In genomic region chr20:21101453-21102251, GRCh38 we compare ENCODE assay signal across 8 cellular contexts. TPM values are rescaled to one million over a fixed set of nuclear protein-coding genes. Genes with fewer than 3 reads are reported as not detected.
A peak's percentile ranks its signal among the peaks of the same experiment; 100 is the strongest.
DNase-seq lines count a peak whose midpoint lies in the region; ATAC-seq and FAIRE-seq lines count a peak whose summit lies in the region.

No MANE protein-coding gene starts in this region.

- no CpG with 5 or more reads among the region's 59 CpGs for WGBS in iPS DF 6.9 (ENCODE audit: insufficient coverage, insufficient read length)
- WGBS in small intestine, 3 donors = 3 to 6% (median 4%) methylated on average over 59 of the region's 59 CpGs

- intact Hi-C loops in Right ventricle myocardium superior (cut with DNase I) (no loop called here), Right ventricle myocardium inferior (cut with DNase I) (no loop called here)

- H3K36me3 ChIP-seq in iPS DF 6.9 (ENCODE audit: control insufficient read depth, insufficient read depth, low read length) (no peaks in the 10 kb centered on the region), small intestine (ENCODE audit: control insufficient read depth in 2 of 2, insufficient read depth in 2 of 2, low read length in 2 of 2) (no peaks in the 10 kb centered on the region)

- no peaks in the 10 kb centered on the region for H3K36me3 Mint-ChIP-seq in activated T-cell treated with anti-CD3 and anti-CD28 coated beads, Interleukin-2, amount 50 U/mL, for 24 hours (ENCODE audit: low read depth)

- no peak for DNase-seq in Right ventricle myocardium superior
- no peak for DNase-seq in Right ventricle myocardium inferior (ENCODE audit: missing footprints)
- peak; percentile 52 for DNase-seq in activated T-cell treated with anti-CD3 and anti-CD28 coated beads, Interleukin-2, amount 50 U/mL, for 24 hours
- DNase-seq in iPS DF 6.9 (ENCODE audit: low read depth, low spot score) = no peak
- DNase-seq in small intestine = peak; percentile 23
- DNase-seq in DMS53 treated with DMSO at 0.1 percent for 48 hours (lab: John Stamatoyannopoulos, UW; ENCODE audit: unreplicated experiment) = no peak
- no peak for DNase-seq in HK-2 (ENCODE audit: unreplicated experiment)

- peak overlapping the region; percentile 79 for H3K4me3 Mint-ChIP-seq in activated T-cell treated with anti-CD3 and anti-CD28 coated beads, Interleukin-2, amount 50 U/mL, for 24 hours

- H3K27me3 ChIP-seq in iPS DF 6.9 (ENCODE audit: control insufficient read depth, insufficient read depth, low read length) (peaks cover 47% of the 10 kb centered on the region), small intestine (ENCODE audit: control insufficient read depth in 2 of 2, insufficient read depth in 2 of 2, low read length in 2 of 2) (peaks cover 15 to 69% of the 10 kb centered on the region in 2 donors)

- peak overlapping the region; percentile 37; the same call in 1 of the 2 replicates for H3K4me3 ChIP-seq in iPS DF 6.9 (ENCODE audit: low read length)
- H3K4me3 ChIP-seq in small intestine (ENCODE audit: low read depth in 1 of 2, low read length in 2 of 2) = peak overlapping the region in 1 of 2 donors; percentile 77

- no peaks in the 10 kb centered on the region for H3K9me3 ChIP-seq in iPS DF 6.9 (ENCODE audit: control insufficient read depth, insufficient read depth, low read length)
- H3K9me3 ChIP-seq in small intestine (ENCODE audit: control insufficient read depth, low read depth) = no peaks in the 10 kb centered on the region

- peaks cover 92% of the 10 kb centered on the region for H3K27me3 Mint-ChIP-seq in activated T-cell treated with anti-CD3 and anti-CD28 coated beads, Interleukin-2, amount 50 U/mL, for 24 hours

- peaks cover 51% of the 10 kb centered on the region for H3K4me1 Mint-ChIP-seq in activated T-cell treated with anti-CD3 and anti-CD28 coated beads, Interleukin-2, amount 50 U/mL, for 24 hours (ENCODE audit: low read depth)

- H3K27ac Mint-ChIP-seq in activated T-cell treated with anti-CD3 and anti-CD28 coated beads, Interleukin-2, amount 50 U/mL, for 24 hours = no peak overlapping the region

- H3K27ac ChIP-seq in iPS DF 6.9 (ENCODE audit: low read length) (no peak overlapping the region), small intestine (ENCODE audit: low read depth in 1 of 2, low read length in 1 of 2) (no peak overlapping the region)

- FAIRE-seq in small intestine (lab: Jason Lieb, UNC) = no peak

- ATAC-seq in Right ventricle myocardium superior (ENCODE audit: poor library complexity) = peak; percentile 38
- no peak for ATAC-seq in Right ventricle myocardium inferior
- ATAC-seq in GM18909 (IDR thresholded peaks at IDR 0.05; ENCODE audit: poor library complexity, unreplicated experiment) = no peak

- peaks cover 8% of the 10 kb centered on the region for H3K4me1 ChIP-seq in iPS DF 6.9 (ENCODE audit: control insufficient read depth, insufficient read depth, low read length)
- H3K4me1 ChIP-seq in small intestine (ENCODE audit: control insufficient read depth in 2 of 2, insufficient read depth in 1 of 2, low read depth in 1 of 2, low read length in 1 of 2) = peaks cover 5 to 6% of the 10 kb centered on the region in 2 donors

- H3K9me3 Mint-ChIP-seq in activated T-cell treated with anti-CD3 and anti-CD28 coated beads, Interleukin-2, amount 50 U/mL, for 24 hours = no peaks in the 10 kb centered on the region

RNA-seq across cellular contexts. Expression of gene LINC00237, which starts 4.5 kb away (rescaled TPM):
- total RNA-seq in Right ventricle myocardium superior = not detected
- total RNA-seq in Right ventricle myocardium inferior = not detected
- not detected for polyA plus RNA-seq in small intestine

RNA-seq across cellular contexts. Expression of gene KIZ, which starts 24.2 kb away (rescaled TPM):
- total RNA-seq in Right ventricle myocardium superior (35.7 TPM), Right ventricle myocardium inferior (28.0 TPM)
- polyA plus RNA-seq in small intestine = 10 to 100 TPM; 11.7 to 38.4 (median 27.7) TPM

Comparison
In these comparisons a context has a peak if more than half of its experiments do, and no peak if none do; other contexts are left out.
1. DNase-seq: peak in activated T-cell treated with anti-CD3 and anti-CD28 coated beads, Interleukin-2, amount 50 U/mL, for 24 hours (single experiment) and small intestine (single experiment); none in Right ventricle myocardium superior (single experiment), Right ventricle myocardium inferior (single experiment), iPS DF 6.9 (single experiment), DMS53 treated with DMSO at 0.1 percent for 48 hours (single experiment) and HK-2 (single experiment).